8 cellular contexts compared by ENCODE assay signal in genomic region chr9:97501177-97501971, GRCh38. TPM values are rescaled to one million over a fixed set of nuclear protein-coding genes. Genes with fewer than 3 reads are reported as not detected.
DNase-seq lines count a peak whose midpoint lies in the region; ATAC-seq and TF ChIP-seq lines count a peak whose summit lies in the region.

Gene TMOD1 (plus strand): TSS chr9:97501666. CDS start chr9:97524189, 22,523 bp downstream.

- H3K4me1 ChIP-seq in HUES6 (ENCODE audit: control insufficient read depth, insufficient read depth, low read length) (peaks cover 20% of the 10 kb centered on the region), hepatocyte (ENCODE audit: insufficient read depth) (peaks cover 12% of the 10 kb centered on the region), rectal smooth muscle tissue (ENCODE audit: control insufficient read depth, insufficient read depth, low read length) (peaks cover 17% of the 10 kb centered on the region)

- H3K9me3 ChIP-seq in HUES6 (ENCODE audit: control insufficient read depth, insufficient read depth, low read depth, low read length) = no peaks in the 10 kb centered on the region
- H3K9me3 ChIP-seq in hepatocyte (ENCODE audit: low read depth) = no peaks in the 10 kb centered on the region

- peak; percentile 55 for ATAC-seq in GM21381 (IDR thresholded peaks at IDR 0.05; ENCODE audit: unreplicated experiment)

- H3K27ac ChIP-seq in HUES6 (ENCODE audit: low read depth, low read length) (no peak within 1 kb of the TSS), angular gyrus (ENCODE audit: low read depth, low read length) (peak within 1 kb of the TSS; percentile 68), hepatocyte (no peak within 1 kb of the TSS), rectal smooth muscle tissue (ENCODE audit: low read depth, low read length) (peak within 1 kb of the TSS; percentile 82)

- H3K36me3 ChIP-seq in HUES6 (ENCODE audit: control insufficient read depth, insufficient read depth, low read length) (no peaks in the 10 kb centered on the region), hepatocyte (replicated peaks; ENCODE audit: insufficient read depth, low read depth) (no peaks in the 10 kb centered on the region), rectal smooth muscle tissue (ENCODE audit: control insufficient read depth, insufficient read depth, low read length) (peaks cover 3% of the 10 kb centered on the region)

- H3K4me3 ChIP-seq in HUES6 (ENCODE audit: low read depth, low read length) (peak within 1 kb of the TSS; percentile 68), hepatocyte (peak within 1 kb of the TSS; percentile 42), rectal smooth muscle tissue (ENCODE audit: low read length) (peak within 1 kb of the TSS; percentile 80)

- H3K9ac ChIP-seq in HUES6 (ENCODE audit: low read length) (peak within 1 kb of the TSS; percentile 32), rectal smooth muscle tissue (ENCODE audit: low read length) (peak within 1 kb of the TSS; percentile 30)

- H3K9me2 ChIP-seq in hepatocyte (replicated peaks; ENCODE audit: insufficient read depth) = no peaks in the 10 kb centered on the region

- H2AFZ ChIP-seq in hepatocyte = peak within 1 kb of the TSS; percentile 60

- peak within 1 kb of the TSS; percentile 100 for H3K4me2 ChIP-seq in hepatocyte

- H4K20me1 ChIP-seq in hepatocyte (ENCODE audit: insufficient read depth, poor library complexity, severe bottlenecking) = no peaks in the 10 kb centered on the region

- no peaks in the 10 kb centered on the region for H3K79me2 ChIP-seq in hepatocyte

- peak; percentile 11 for DNase-seq in DMS114 treated with DMSO at 0.1 percent for 48 hours (lab: John Stamatoyannopoulos, UW; ENCODE audit: unreplicated experiment)
- DNase-seq in SHP77 treated with DMSO at 0.1 percent for 48 hours (lab: John Stamatoyannopoulos, UW) = peak; percentile 36
- DNase-seq in hepatocyte (ENCODE audit: low spot score) = peak; percentile 76
- DNase-seq in NCI-H446 treated with DMSO at 0.1 percent for 48 hours (lab: John Stamatoyannopoulos, UW) = no peak

- peaks cover 74% of the 10 kb centered on the region for H3K27me3 ChIP-seq in HUES6 (ENCODE audit: control insufficient read depth, insufficient read depth, low read length)
- peaks cover 67% of the 10 kb centered on the region for H3K27me3 ChIP-seq in hepatocyte
- H3K27me3 ChIP-seq in rectal smooth muscle tissue (ENCODE audit: control insufficient read depth, insufficient read depth, low read length) = peaks cover 11% of the 10 kb centered on the region

- peak; percentile 19 for TF ChIP-seq CTCF in hepatocyte (IDR thresholded peaks at IDR 0.05; ENCODE audit: poor library complexity)

- 3% methylated on average over 26 of the region's 87 CpGs for WGBS in hepatocyte (ENCODE audit: low lambda C conversion rate, missing lambda C conversion rate)

RNA-seq across cellular contexts. Expression of gene TMOD1, which starts in this region (rescaled TPM):
- 0.32 and 0.47 TPM in 2 replicates for total RNA-seq in hepatocyte
- polyA plus RNA-seq in hepatocyte = 0.47 and 3.5 TPM in 2 replicates

Comparison
In these comparisons a context has a peak if more than half of its experiments do, and no peak if none do; other contexts are left out.
1. H3K27ac ChIP-seq: peak in angular gyrus (single experiment) and rectal smooth muscle tissue (single experiment); none in HUES6 (single experiment) and hepatocyte (single experiment).
2. Peak in every context shown above with its lines, with median percentiles within 50 percentile points of each other: H3K4me3 ChIP-seq.